ENCODE assay signal across 18 cellular contexts in the genomic region with DNA sequence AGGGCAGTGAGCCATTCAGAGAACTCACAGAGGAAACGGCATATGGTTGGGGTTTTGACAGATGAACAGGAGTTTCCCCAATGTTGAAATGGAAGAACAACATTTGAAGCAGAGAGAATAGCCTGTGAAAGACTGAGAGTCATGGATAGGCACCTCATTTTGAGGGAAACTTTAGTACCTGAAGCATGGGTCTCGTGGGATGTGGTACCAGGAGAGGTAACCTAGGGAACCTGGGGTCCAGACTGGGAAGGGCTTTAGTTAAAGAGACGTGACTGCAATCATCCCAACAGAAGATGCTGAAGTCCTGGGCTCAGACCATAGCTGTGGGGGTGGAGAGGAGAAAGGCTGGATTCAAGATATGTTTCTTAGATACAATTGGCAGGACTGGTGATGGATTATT.
DNase-seq lines count a peak whose midpoint lies in the region; ATAC-seq and TF ChIP-seq lines count a peak whose summit lies in the region.
"Had no signal": no experiment of that assay in that cellular context is flagged by ENCODE, and none has a peak within 500 bp of the region (broad histone marks: within the 10 kb centered on the region; RNA-seq: fewer than 3 reads in every experiment).

No MANE protein-coding gene starts in this region.

- H3K36me3 Mint-ChIP-seq in endodermal cell (ENCODE audit: low read depth) = no peaks in the 10 kb centered on the region
- H3K36me3 Mint-ChIP-seq: CD8-positive, alpha-beta T cell had no signal

- peaks cover 2% of the 10 kb centered on the region for H3K27me3 Mint-ChIP-seq in endodermal cell (ENCODE audit: insufficient read depth)

- H3K4me3 ChIP-seq in coronary artery (no peak overlapping the region), endodermal cell (ENCODE audit: low read length) (no peak overlapping the region)
- H3K4me3 ChIP-seq: A549; BLaER1 treated with 17β-estradiol and CSF1 and Interleukin-3, amounts not matched to agents 10 nM and 100 nM had no signal

- H3K27ac ChIP-seq in coronary artery (no peak overlapping the region), endodermal cell (ENCODE audit: low read depth, low read length) (no peak overlapping the region)
- H3K27ac ChIP-seq: 22Rv1; A549; BLaER1 treated with 17β-estradiol and CSF1 and Interleukin-3, amounts not matched to agents 10 nM and 100 nM; C4-2B had no signal

- ATAC-seq in HG03442 (IDR thresholded peaks at IDR 0.05; ENCODE audit: unreplicated experiment) = no peak
- ATAC-seq: A549; CD8-positive, alpha-beta T cell had no signal

- no peak overlapping the region for H3K27ac Mint-ChIP-seq in endodermal cell
- H3K27ac Mint-ChIP-seq: B cell; CD4-positive, alpha-beta T cell; CD8-positive, alpha-beta T cell had no signal

- H3K9me3 Mint-ChIP-seq in endodermal cell = no peaks in the 10 kb centered on the region
- H3K9me3 Mint-ChIP-seq: CD4-positive, alpha-beta T cell; CD8-positive, alpha-beta T cell had no signal

- no peaks in the 10 kb centered on the region for H3K36me3 ChIP-seq in endodermal cell (ENCODE audit: control insufficient read depth, insufficient read depth, low read length)
- H3K36me3 ChIP-seq: BLaER1 treated with 17β-estradiol and CSF1 and Interleukin-3, amounts not matched to agents 10 nM and 100 nM had no signal

- no peaks in the 10 kb centered on the region for H3K9me3 ChIP-seq in endodermal cell (ENCODE audit: control insufficient read depth, low read length)
- H3K9me3 ChIP-seq: A549; BLaER1 treated with 17β-estradiol and CSF1 and Interleukin-3, amounts not matched to agents 10 nM and 100 nM; Caco-2 had no signal

- DNase-seq in coronary artery (ENCODE audit: low spot score) (peak; percentile 8), endodermal cell (peak; percentile 37), islet precursor cell (peak; percentile 27), kidney glomerular epithelial cell (lab: John Stamatoyannopoulos, UW) (no peak)
- DNase-seq in activated CD4-positive, alpha-beta T cell treated with anti-CD3 and anti-CD28 coated beads for 48 hours = no peak
- DNase-seq: AML-193; Caco-2; Calu3; CD4-positive, alpha-beta T cell; CD8-positive, alpha-beta T cell; DMS79 treated with DMSO at 0.1 percent for 48 hours; GF-D8 had no signal

- TF ChIP-seq CTCF in coronary artery (IDR thresholded peaks at IDR 0.05) (no peak), endodermal cell (conservative IDR thresholded peaks at IDR 0.05) (no peak)

- no peaks in the 10 kb centered on the region for H3K27me3 ChIP-seq in endodermal cell (ENCODE audit: control insufficient read depth, insufficient read depth, low read length, poor library complexity, severe bottlenecking)
- H3K27me3 ChIP-seq: BLaER1 treated with 17β-estradiol and CSF1 and Interleukin-3, amounts not matched to agents 10 nM and 100 nM had no signal

- H3K9ac ChIP-seq in endodermal cell (ENCODE audit: extremely low read depth, low read length, poor library complexity, severe bottlenecking) = no peak overlapping the region
- H3K9ac ChIP-seq: BLaER1 treated with 17β-estradiol and CSF1 and Interleukin-3, amounts not matched to agents 10 nM and 100 nM had no signal

- H3K4me1 ChIP-seq in endodermal cell (ENCODE audit: control insufficient read depth, insufficient read depth, low read length) = peaks cover 3% of the 10 kb centered on the region
- H3K4me1 ChIP-seq: A549; BLaER1 treated with 17β-estradiol and CSF1 and Interleukin-3, amounts not matched to agents 10 nM and 100 nM; Caco-2 had no signal

- 95 to 100% methylated on average over 2 to 3 of the region's 3 CpGs for WGBS in endodermal cell (ENCODE audit: insufficient coverage in 1 of 2, insufficient read length in 1 of 2), 2 experiments

- H3K4me1 Mint-ChIP-seq in endodermal cell = peaks cover 6% of the 10 kb centered on the region
- H3K4me1 Mint-ChIP-seq: B cell had no signal

- no peak overlapping the region for H3K4me3 Mint-ChIP-seq in endodermal cell
- H3K4me3 Mint-ChIP-seq: B cell; CD4-positive, alpha-beta T cell; CD8-positive, alpha-beta T cell had no signal

Comparison
In these comparisons a context has a peak if more than half of its experiments do, and no peak if none do; other contexts are left out.
1. DNase-seq: peak in coronary artery (single experiment), endodermal cell (single experiment) and islet precursor cell (single experiment); none in activated CD4-positive, alpha-beta T cell treated with anti-CD3 and anti-CD28 coated beads for 48 hours (single experiment) and kidney glomerular epithelial cell (single experiment).